Comparison of ENCODE assay signal across 16 cellular contexts in genomic region chr3:127110982-127111693, GRCh38.
DNase-seq lines count a peak whose midpoint lies in the region; ATAC-seq and TF ChIP-seq lines count a peak whose summit lies in the region.
"Had no signal": no experiment of that assay in that cellular context is flagged by ENCODE, and none has a peak within 500 bp of the region (broad histone marks: within the 10 kb centered on the region; RNA-seq: fewer than 3 reads in every experiment).

No MANE protein-coding gene starts in this region.

- no peaks in the 10 kb centered on the region for H3K4me1 Mint-ChIP-seq in endodermal cell
- H3K4me1 Mint-ChIP-seq: CD4-positive, alpha-beta memory T cell had no signal

- H3K4me3 ChIP-seq in HUES48 (ENCODE audit: low read depth, low read length) (no peak overlapping the region), endodermal cell (ENCODE audit: low read length) (no peak overlapping the region)
- H3K4me3 ChIP-seq: A549 had no signal

- H3K4me1 ChIP-seq in HUES48 (ENCODE audit: control insufficient read depth, insufficient read depth, low read length) = 0 out of 2 replicates have a peak, but pooled peaks cover 5% of the 10 kb centered on the region
- no peaks in the 10 kb centered on the region for H3K4me1 ChIP-seq in endodermal cell (ENCODE audit: control insufficient read depth, insufficient read depth, low read length)
- H3K4me1 ChIP-seq: A549 had no signal

- no peaks in the 10 kb centered on the region for H3K36me3 ChIP-seq in HUES48 (ENCODE audit: control insufficient read depth, insufficient read depth, low read length)
- H3K36me3 ChIP-seq in endodermal cell (ENCODE audit: control insufficient read depth, insufficient read depth, low read length) = no peaks in the 10 kb centered on the region
- H3K36me3 ChIP-seq: BE2C had no signal

- no peak for ATAC-seq in HG03159 (IDR thresholded peaks at IDR 0.05; ENCODE audit: unreplicated experiment)
- ATAC-seq: A549, HepG2 had no signal

- H3K9me3 ChIP-seq in HUES48 (ENCODE audit: control insufficient read depth, insufficient read depth, low read length) = peaks cover 21% of the 10 kb centered on the region
- peaks cover 26% of the 10 kb centered on the region for H3K9me3 ChIP-seq in endodermal cell (ENCODE audit: control insufficient read depth, low read length)

- H3K27ac ChIP-seq in HUES48 (ENCODE audit: low read depth, low read length) (peak overlapping the region; percentile 70), endodermal cell (ENCODE audit: low read depth, low read length) (no peak overlapping the region)
- H3K27ac ChIP-seq: A549, C4-2B had no signal

- TF ChIP-seq CTCF in endodermal cell (conservative IDR thresholded peaks at IDR 0.05) = no peak

- peaks cover 24% of the 10 kb centered on the region for H3K9me3 Mint-ChIP-seq in endodermal cell

- H3K27me3 ChIP-seq in HUES48 (ENCODE audit: control insufficient read depth, insufficient read depth, low read length) (no peaks in the 10 kb centered on the region), endodermal cell (ENCODE audit: control insufficient read depth, insufficient read depth, low read length, poor library complexity, severe bottlenecking) (no peaks in the 10 kb centered on the region)
- H3K27me3 ChIP-seq: BE2C had no signal

- WGBS in endodermal cell (ENCODE audit: insufficient coverage in 1 of 2, insufficient read length in 1 of 2), 2 experiments = 60 to 65% methylated on average over 3 of the region's 3 CpGs

- no peak overlapping the region for H3K27ac Mint-ChIP-seq in endodermal cell
- H3K27ac Mint-ChIP-seq: CD4-positive, alpha-beta memory T cell had no signal

- H3K9ac ChIP-seq in HUES48 (ENCODE audit: low read depth, low read length) (no peak overlapping the region), endodermal cell (ENCODE audit: extremely low read depth, low read length, poor library complexity, severe bottlenecking) (no peak overlapping the region)

- peak; percentile 22 for DNase-seq in endodermal cell
- peak; percentile 47 for DNase-seq in iPS-NIHi11 (ENCODE audit: low spot score)
- no peak for DNase-seq in hepatic stellate cell (ENCODE audit: low spot score)
- no peak for DNase-seq in activated CD4-positive, alpha-beta T cell treated with anti-CD3 and anti-CD28 coated beads, Interleukin-2, amount 50 U/mL, for 1 hour
- DNase-seq in SHP77 treated with DMSO at 0.1 percent for 48 hours (lab: John Stamatoyannopoulos, UW) = no peak
- DNase-seq: BE2C; CD4-positive, alpha-beta memory T cell; DMS153; DMS79 treated with DMSO at 0.1 percent for 48 hours; EL; GDM1 had no signal

- H3K27me3 Mint-ChIP-seq in endodermal cell (ENCODE audit: insufficient read depth) = no peaks in the 10 kb centered on the region

- peaks cover 5% of the 10 kb centered on the region for H3K36me3 Mint-ChIP-seq in endodermal cell (ENCODE audit: low read depth)
- H3K36me3 Mint-ChIP-seq: CD4-positive, alpha-beta memory T cell had no signal

- H3K4me3 Mint-ChIP-seq in endodermal cell = no peak overlapping the region
- H3K4me3 Mint-ChIP-seq: CD4-positive, alpha-beta memory T cell had no signal

Comparison
In these comparisons a context has a peak if more than half of its experiments do, and no peak if none do; other contexts are left out.
1. DNase-seq: peak in endodermal cell (single experiment) and iPS-NIHi11 (single experiment); none in hepatic stellate cell (single experiment), activated CD4-positive, alpha-beta T cell treated with anti-CD3 and anti-CD28 coated beads, Interleukin-2, amount 50 U/mL, for 1 hour (single experiment) and SHP77 treated with DMSO at 0.1 percent for 48 hours (single experiment).